8 cellular contexts compared by ENCODE assay signal in the genomic region with DNA sequence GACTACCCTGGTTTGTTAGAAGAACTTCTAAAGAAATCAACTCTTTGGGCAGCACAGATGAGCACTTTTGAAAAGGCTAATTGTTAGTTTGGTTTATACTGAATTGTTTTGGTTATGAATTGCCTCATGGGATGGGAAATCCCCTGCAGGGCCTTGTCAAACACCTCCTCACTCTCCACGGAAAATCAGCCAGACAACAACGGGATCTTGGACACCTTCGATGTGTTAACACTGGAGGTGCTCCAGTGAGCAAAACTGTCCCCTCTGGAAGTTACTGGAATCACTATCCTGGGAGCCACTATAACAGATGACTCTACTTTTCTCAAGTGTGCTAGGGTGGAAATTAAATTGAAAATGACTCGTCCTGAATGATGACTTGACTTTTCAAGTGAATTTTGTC. TPM values are rescaled to one million over a fixed set of nuclear protein-coding genes. Genes with fewer than 3 reads are reported as not detected.
DNase-seq lines count a peak whose midpoint lies in the region; ATAC-seq and TF ChIP-seq lines count a peak whose summit lies in the region.

No MANE protein-coding gene starts in this region.

- H3K36me3 Mint-ChIP-seq in MCF 10A (ENCODE audit: insufficient read depth, unreplicated experiment) = no peaks in the 10 kb centered on the region

- peaks cover 20% of the 10 kb centered on the region for H3K4me1 Mint-ChIP-seq in MCF 10A (ENCODE audit: insufficient read depth, unreplicated experiment)

- DNase-seq in activated CD4-positive, CD25-positive, alpha-beta regulatory T cell treated with anti-CD3 and anti-CD28 coated beads, Interleukin-2, amount 50 U/mL, for 72 hours = no peak
- DNase-seq in MCF 10A (ENCODE audit: unreplicated experiment) = peak; percentile 49
- peak; percentile 54 for DNase-seq in renal cortical epithelial cell (ENCODE audit: low read depth)
- DNase-seq in DMS79 (lab: John Stamatoyannopoulos, UW) = no peak
- DNase-seq in DMS79 treated with DMSO at 0.1 percent for 48 hours (lab: John Stamatoyannopoulos, UW) = no peak

- ATAC-seq in activated CD4-positive, CD25-positive, alpha-beta regulatory T cell treated with anti-CD3 and anti-CD28 coated beads, Interleukin-2, amount 50 U/mL, for 24 hours = peak; percentile 59 to 62
- peak; percentile 49 for ATAC-seq in HG03439 (IDR thresholded peaks at IDR 0.05; ENCODE audit: unreplicated experiment)
- ATAC-seq in HG02588 (IDR thresholded peaks at IDR 0.05; ENCODE audit: unreplicated experiment) = no peak

- H3K9me3 Mint-ChIP-seq in MCF 10A (ENCODE audit: unreplicated experiment) = peaks cover 4% of the 10 kb centered on the region

- intact Hi-C loops in MCF 10A (cut with micrococcal nuclease) = no loop called here

- no peaks in the 10 kb centered on the region for H3K27me3 Mint-ChIP-seq in MCF 10A (ENCODE audit: insufficient read depth, unreplicated experiment)

- no peak for TF ChIP-seq CTCF in MCF 10A (IDR thresholded peaks at IDR 0.05; ENCODE audit: unreplicated experiment)

- BruUV-seq in MCF 10A (replicated peaks; lab: Mats Ljungman, UMichigan) = no TSS peak

- POLR2A ChIA-PET in MCF 10A (lab: Yijun Ruan, JAX) = interaction anchor here (0.7 kb wide), 1 partner anchor 31 kb away, joined by 3 read pairs; no protein-coding TSS in a partner anchor

- CTCF ChIA-PET in MCF 10A (lab: Yijun Ruan, JAX) = no interaction called here

- H3K4me3 Mint-ChIP-seq in MCF 10A (ENCODE audit: unreplicated experiment) = no peak overlapping the region

- no peak overlapping the region for H3K27ac Mint-ChIP-seq in MCF 10A (ENCODE audit: low read depth, unreplicated experiment)

RNA-seq across cellular contexts. Expression of gene CDK6, which starts 38.7 kb away (rescaled TPM):
- total RNA-seq in MCF 10A (2022) = 89.8 and 124 TPM in 2 replicates
- total RNA-seq in renal cortical epithelial cell = 138 and 189 TPM in 2 replicates

Comparison
In these comparisons a context has a peak if more than half of its experiments do, and no peak if none do; other contexts are left out.
1. DNase-seq: peak in MCF 10A (single experiment) and renal cortical epithelial cell (single experiment); none in activated CD4-positive, CD25-positive, alpha-beta regulatory T cell treated with anti-CD3 and anti-CD28 coated beads, Interleukin-2, amount 50 U/mL, for 72 hours (single experiment), DMS79 (single experiment) and DMS79 treated with DMSO at 0.1 percent for 48 hours (single experiment).